ENCODE assay signal across 1 cellular context in genomic region chr2:231227309-231228162, GRCh38.
TF ChIP-seq lines count a peak whose summit lies in the region.

No MANE protein-coding gene starts in this region.

TF ChIP-seq in HepG2, 621 proteins besides CTCF, POLR2A, EP300 and RAD21 (continued from another document and continues in another):
- TF ChIP-seq CSRNP2 (CRISPR knock-in tag; conservative IDR thresholded peaks at IDR 0.05; ENCODE audit: low read depth), result no peak
- no peak for TF ChIP-seq ATF1 (CRISPR knock-in tag; IDR thresholded peaks at IDR 0.05)
- 0 out of 2 replicates have a peak, but pooled peaks have one; percentile 11 for TF ChIP-seq MED1 (CRISPR knock-in tag; IDR thresholded peaks at IDR 0.05)
- TF ChIP-seq MYNN (CRISPR knock-in tag; IDR thresholded peaks at IDR 0.05; ENCODE audit: low read depth), result no peak
- TF ChIP-seq ZNF296 (CRISPR knock-in tag; conservative IDR thresholded peaks at IDR 0.05), result no peak
- TF ChIP-seq, protein P1, sequence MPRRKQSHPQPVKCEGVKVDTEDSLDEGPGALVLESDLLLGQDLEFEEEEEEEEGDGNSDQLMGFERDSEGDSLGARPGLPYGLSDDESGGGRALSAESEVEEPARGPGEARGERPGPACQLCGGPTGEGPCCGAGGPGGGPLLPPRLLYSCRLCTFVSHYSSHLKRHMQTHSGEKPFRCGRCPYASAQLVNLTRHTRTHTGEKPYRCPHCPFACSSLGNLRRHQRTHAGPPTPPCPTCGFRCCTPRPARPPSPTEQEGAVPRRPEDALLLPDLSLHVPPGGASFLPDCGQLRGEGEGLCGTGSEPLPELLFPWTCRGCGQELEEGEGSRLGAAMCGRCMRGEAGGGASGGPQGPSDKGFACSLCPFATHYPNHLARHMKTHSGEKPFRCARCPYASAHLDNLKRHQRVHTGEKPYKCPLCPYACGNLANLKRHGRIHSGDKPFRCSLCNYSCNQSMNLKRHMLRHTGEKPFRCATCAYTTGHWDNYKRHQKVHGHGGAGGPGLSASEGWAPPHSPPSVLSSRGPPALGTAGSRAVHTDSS (CRISPR knock-in tag; conservative IDR thresholded peaks at IDR 0.05), result no peak
- no peak for TF ChIP-seq SAFB2 (CRISPR knock-in tag; IDR thresholded peaks at IDR 0.05; ENCODE audit: borderline replicate concordance, low read depth)
- TF ChIP-seq ELF1 (CRISPR knock-in tag; IDR thresholded peaks at IDR 0.05), result no peak
- TF ChIP-seq, protein P2, sequence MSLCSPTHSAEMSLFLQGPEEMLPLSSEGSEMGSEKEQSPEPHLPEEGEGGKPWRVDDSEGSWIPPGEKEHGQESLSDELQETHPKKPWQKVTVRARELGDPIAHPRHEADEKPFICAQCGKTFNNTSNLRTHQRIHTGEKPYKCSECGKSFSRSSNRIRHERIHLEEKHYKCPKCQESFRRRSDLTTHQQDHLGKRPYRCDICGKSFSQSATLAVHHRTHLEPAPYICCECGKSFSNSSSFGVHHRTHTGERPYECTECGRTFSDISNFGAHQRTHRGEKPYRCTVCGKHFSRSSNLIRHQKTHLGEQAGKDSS (CRISPR knock-in tag; IDR thresholded peaks at IDR 0.05; ENCODE audit: borderline replicate concordance, low read depth), result no peak
- no peak for TF ChIP-seq SNAPC2 (CRISPR knock-in tag; IDR thresholded peaks at IDR 0.05)
- TF ChIP-seq ZNF292 (CRISPR knock-in tag; IDR thresholded peaks at IDR 0.05; ENCODE audit: borderline replicate concordance, low read depth), result no peak
- TF ChIP-seq ETV6 (CRISPR knock-in tag; conservative IDR thresholded peaks at IDR 0.05), result no peak
- no peak for TF ChIP-seq KAT7 (CRISPR knock-in tag; IDR thresholded peaks at IDR 0.05; ENCODE audit: borderline replicate concordance)
- no peak for TF ChIP-seq FOXK2 (IDR thresholded peaks at IDR 0.05)
- TF ChIP-seq ATM (IDR thresholded peaks at IDR 0.05; ENCODE audit: borderline replicate concordance), result no peak
- TF ChIP-seq JUND (CRISPR knock-in tag; IDR thresholded peaks at IDR 0.05), result no peak
- TF ChIP-seq RBM39 (IDR thresholded peaks at IDR 0.05; ENCODE audit: low read depth, low read length, poor library complexity, severe bottlenecking), result no peak
- TF ChIP-seq ATAD3A (CRISPR knock-in tag; IDR thresholded peaks at IDR 0.05), result no peak
- no peak for TF ChIP-seq ZNF746 (CRISPR knock-in tag; IDR thresholded peaks at IDR 0.05)
- no peak for TF ChIP-seq ZNF205 (CRISPR knock-in tag; IDR thresholded peaks at IDR 0.05)
- no peak for TF ChIP-seq DDIT3 (CRISPR knock-in tag; IDR thresholded peaks at IDR 0.05)
- TF ChIP-seq ZNF367 (CRISPR knock-in tag; IDR thresholded peaks at IDR 0.05; ENCODE audit: borderline replicate concordance), result no peak
- TF ChIP-seq ARID5B (CRISPR knock-in tag; IDR thresholded peaks at IDR 0.05), result no peak
- TF ChIP-seq ELF4 (CRISPR knock-in tag; IDR thresholded peaks at IDR 0.05; ENCODE audit: borderline replicate concordance), result no peak
- no peak for TF ChIP-seq AKAP8 (CRISPR knock-in tag; IDR thresholded peaks at IDR 0.05)
- TF ChIP-seq ZNF75D (CRISPR knock-in tag; IDR thresholded peaks at IDR 0.05; ENCODE audit: borderline replicate concordance), result no peak
- no peak for TF ChIP-seq ZNF282 (IDR thresholded peaks at IDR 0.05; ENCODE audit: partially characterized antibody)
- no peak for TF ChIP-seq DNMT1 (CRISPR knock-in tag; IDR thresholded peaks at IDR 0.05)
- TF ChIP-seq ZNF672 (CRISPR knock-in tag; IDR thresholded peaks at IDR 0.05), result no peak
- no peak for TF ChIP-seq NR1H2 (CRISPR knock-in tag; IDR thresholded peaks at IDR 0.05; ENCODE audit: borderline replicate concordance, low read depth)
- TF ChIP-seq, protein P3, sequence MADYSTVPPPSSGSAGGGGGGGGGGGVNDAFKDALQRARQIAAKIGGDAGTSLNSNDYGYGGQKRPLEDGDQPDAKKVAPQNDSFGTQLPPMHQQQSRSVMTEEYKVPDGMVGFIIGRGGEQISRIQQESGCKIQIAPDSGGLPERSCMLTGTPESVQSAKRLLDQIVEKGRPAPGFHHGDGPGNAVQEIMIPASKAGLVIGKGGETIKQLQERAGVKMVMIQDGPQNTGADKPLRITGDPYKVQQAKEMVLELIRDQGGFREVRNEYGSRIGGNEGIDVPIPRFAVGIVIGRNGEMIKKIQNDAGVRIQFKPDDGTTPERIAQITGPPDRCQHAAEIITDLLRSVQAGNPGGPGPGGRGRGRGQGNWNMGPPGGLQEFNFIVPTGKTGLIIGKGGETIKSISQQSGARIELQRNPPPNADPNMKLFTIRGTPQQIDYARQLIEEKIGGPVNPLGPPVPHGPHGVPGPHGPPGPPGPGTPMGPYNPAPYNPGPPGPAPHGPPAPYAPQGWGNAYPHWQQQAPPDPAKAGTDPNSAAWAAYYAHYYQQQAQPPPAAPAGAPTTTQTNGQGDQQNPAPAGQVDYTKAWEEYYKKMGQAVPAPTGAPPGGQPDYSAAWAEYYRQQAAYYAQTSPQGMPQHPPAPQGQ (CRISPR knock-in tag; IDR thresholded peaks at IDR 0.05; ENCODE audit: borderline replicate concordance), result no peak
- TF ChIP-seq EZH2 (conservative IDR thresholded peaks at IDR 0.05; ENCODE audit: low read depth, low read length), result no peak
- no peak for TF ChIP-seq GRHL1 (CRISPR knock-in tag; conservative IDR thresholded peaks at IDR 0.05)
- 0 out of 2 replicates have a peak, but pooled peaks have one; percentile 35 for TF ChIP-seq BRD4 (CRISPR knock-in tag; IDR thresholded peaks at IDR 0.05)
- TF ChIP-seq, protein P4, sequence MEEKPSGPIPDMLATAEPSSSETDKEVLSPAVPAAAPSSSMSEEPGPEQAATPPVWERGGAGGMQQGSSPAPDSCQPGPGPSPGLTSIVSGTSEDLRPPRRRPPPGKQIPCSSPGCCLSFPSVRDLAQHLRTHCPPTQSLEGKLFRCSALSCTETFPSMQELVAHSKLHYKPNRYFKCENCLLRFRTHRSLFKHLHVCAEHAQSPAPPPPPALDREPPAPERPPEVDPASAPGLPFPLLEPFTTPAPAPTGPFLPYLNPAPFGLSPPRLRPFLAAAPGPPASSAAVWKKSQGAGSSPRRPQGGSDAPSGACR (CRISPR knock-in tag; IDR thresholded peaks at IDR 0.05), result no peak
- TF ChIP-seq ZNF552 (CRISPR knock-in tag; IDR thresholded peaks at IDR 0.05; ENCODE audit: borderline replicate concordance), result no peak
- peak; percentile 30; the same call in 1 of the 2 replicates for TF ChIP-seq TFDP1 (CRISPR knock-in tag; IDR thresholded peaks at IDR 0.05; ENCODE audit: borderline replicate concordance)
- no peak for TF ChIP-seq ZNF724P (CRISPR knock-in tag; IDR thresholded peaks at IDR 0.05; ENCODE audit: borderline replicate concordance)
- TF ChIP-seq, protein P5, sequence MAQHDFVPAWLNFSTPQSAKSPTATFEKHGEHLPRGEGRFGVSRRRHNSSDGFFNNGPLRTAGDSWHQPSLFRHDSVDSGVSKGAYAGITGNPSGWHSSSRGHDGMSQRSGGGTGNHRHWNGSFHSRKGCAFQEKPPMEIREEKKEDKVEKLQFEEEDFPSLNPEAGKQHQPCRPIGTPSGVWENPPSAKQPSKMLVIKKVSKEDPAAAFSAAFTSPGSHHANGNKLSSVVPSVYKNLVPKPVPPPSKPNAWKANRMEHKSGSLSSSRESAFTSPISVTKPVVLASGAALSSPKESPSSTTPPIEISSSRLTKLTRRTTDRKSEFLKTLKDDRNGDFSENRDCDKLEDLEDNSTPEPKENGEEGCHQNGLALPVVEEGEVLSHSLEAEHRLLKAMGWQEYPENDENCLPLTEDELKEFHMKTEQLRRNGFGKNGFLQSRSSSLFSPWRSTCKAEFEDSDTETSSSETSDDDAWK (CRISPR knock-in tag; IDR thresholded peaks at IDR 0.05), result no peak
- no peak for TF ChIP-seq ZNF17 (CRISPR knock-in tag; IDR thresholded peaks at IDR 0.05)
- no peak for TF ChIP-seq JDP2 (CRISPR knock-in tag; IDR thresholded peaks at IDR 0.05; ENCODE audit: borderline replicate concordance)
- no peak for TF ChIP-seq KDM6A (CRISPR knock-in tag; IDR thresholded peaks at IDR 0.05; ENCODE audit: low read depth)
- peak; percentile 34 for TF ChIP-seq TEAD3 (CRISPR knock-in tag; optimal IDR thresholded peaks at IDR 0.05; ENCODE audit: borderline replicate concordance)
- 0 out of 2 replicates have a peak, but pooled peaks have one; percentile 31 for TF ChIP-seq ZBED4 (CRISPR knock-in tag; IDR thresholded peaks at IDR 0.05; ENCODE audit: borderline replicate concordance)
